ENCODE assay signal across 9 cellular contexts in the genomic region with DNA sequence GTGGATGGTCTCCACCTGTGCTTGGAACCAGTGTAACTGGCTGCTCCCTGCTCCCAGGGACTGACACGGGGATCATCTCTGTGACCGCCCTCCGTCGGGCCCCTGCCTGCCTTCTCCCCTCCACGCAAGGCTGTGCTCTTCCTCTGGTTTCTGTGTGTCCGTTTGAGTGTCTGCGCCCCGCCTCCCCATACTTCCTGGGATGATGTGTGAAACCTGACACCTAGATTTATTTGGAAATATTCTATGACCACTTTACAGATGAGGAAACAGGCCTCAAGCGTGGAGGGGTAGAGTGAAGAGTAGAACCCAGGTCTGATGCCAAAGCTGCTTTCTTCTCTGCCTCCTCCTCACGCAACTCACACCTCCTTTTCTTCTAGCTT. TPM values are rescaled to one million over a fixed set of nuclear protein-coding genes. Genes with fewer than 3 reads are reported as not detected.
DNase-seq lines count a peak whose midpoint lies in the region; ATAC-seq and TF ChIP-seq lines count a peak whose summit lies in the region.
"Had no signal": no experiment of that assay in that cellular context is flagged by ENCODE, and none has a peak within 500 bp of the region (broad histone marks: within the 10 kb centered on the region; RNA-seq: fewer than 3 reads in every experiment).

No MANE protein-coding gene starts in this region.

- peaks cover 16% of the 10 kb centered on the region for H3K36me3 Mint-ChIP-seq in activated T-helper 17 cell treated with anti-CD3 and anti-CD28 coated beads, Interleukin-2, amount 50 U/mL, for 72 hours (ENCODE audit: low read depth)

- H3K4me3 Mint-ChIP-seq in activated T-helper 17 cell treated with anti-CD3 and anti-CD28 coated beads, Interleukin-2, amount 50 U/mL, for 72 hours = no peak overlapping the region

- H3K4me1 Mint-ChIP-seq in activated T-helper 17 cell treated with anti-CD3 and anti-CD28 coated beads, Interleukin-2, amount 50 U/mL, for 72 hours = peaks cover 18% of the 10 kb centered on the region

- H3K4me1 ChIP-seq in heart right ventricle = peaks cover 17 to 56% (median 36%) of the 10 kb centered on the region in 9 donors

- no peak for ATAC-seq in activated T-helper 17 cell treated with anti-CD3 and anti-CD28 coated beads, Interleukin-2, amount 50 U/mL, for 72 hours (replicated peaks)
- ATAC-seq in heart right ventricle = no peak
- no peak for ATAC-seq in GM21737 (IDR thresholded peaks at IDR 0.05; ENCODE audit: unreplicated experiment)
- ATAC-seq in GM19035 (IDR thresholded peaks at IDR 0.05; ENCODE audit: unreplicated experiment) = no peak

- H3K27me3 ChIP-seq in heart right ventricle = no peaks in the 10 kb centered on the region

- 81 to 85% methylated on average over 10 of the region's 10 CpGs for WGBS in heart right ventricle, 2 donors

- H3K9me3 Mint-ChIP-seq in activated T-helper 17 cell treated with anti-CD3 and anti-CD28 coated beads, Interleukin-2, amount 50 U/mL, for 72 hours = no peaks in the 10 kb centered on the region

- intact Hi-C loops in heart right ventricle (cut with DNase I) = no loop called here

- no peaks in the 10 kb centered on the region for H3K27me3 Mint-ChIP-seq in activated T-helper 17 cell treated with anti-CD3 and anti-CD28 coated beads, Interleukin-2, amount 50 U/mL, for 72 hours

- H3K36me3 ChIP-seq in heart right ventricle = peaks cover 0 to 34% (median 20%) of the 10 kb centered on the region in 9 donors

- no peaks in the 10 kb centered on the region for H3K9me3 ChIP-seq in heart right ventricle
- H3K9me3 ChIP-seq: neutrophil had no signal

- no peak overlapping the region for H3K4me3 ChIP-seq in heart right ventricle
- H3K4me3 ChIP-seq in skin epidermis = no peak overlapping the region

- H3K27ac ChIP-seq in heart right ventricle (peak overlapping the region in 9 of 10 donors; percentile 52 to 87 (median 75)), skin epidermis (peak overlapping the region in 16 of 21 experiments; percentile 1 to 84 (median 56))
- H3K27ac ChIP-seq: neutrophil had no signal

- peak overlapping the region; percentile 66 for H3K27ac Mint-ChIP-seq in activated T-helper 17 cell treated with anti-CD3 and anti-CD28 coated beads, Interleukin-2, amount 50 U/mL, for 72 hours

- TF ChIP-seq CTCF in heart right ventricle (IDR thresholded peaks at IDR 0.05) = no peak

- DNase-seq in GM03348 (ENCODE audit: low spot score) (peak; percentile 56), heart right ventricle (no peak), ecto neural progenitor cell (ENCODE audit: low spot score) (no peak)
- no peak for DNase-seq in activated effector memory CD4-positive, alpha-beta T cell treated with Interleukin-2 at 50 U/mL for 16 hours

RNA-seq across cellular contexts. Expression of gene LDLRAP1, which starts 24.3 kb away (rescaled TPM):
- total RNA-seq in activated T-helper 17 cell treated with anti-CD3 and anti-CD28 coated beads, Interleukin-2, amount 50 U/mL, for 72 hours = 10 to 100 TPM in 1 of 2 donors, 1 to 10 TPM in 1; 6.7 to 10.3 TPM
- 10 to 100 TPM in 6 of 10 donors, 1 to 10 TPM in 4; 8.5 to 16.1 (median 11.6) TPM for total RNA-seq in heart right ventricle
- 10 to 100 TPM in 1 of 2 donors, 1 to 10 TPM in 1; 9.9 to 10.5 TPM for polyA plus RNA-seq in heart right ventricle

RNA-seq across cellular contexts. Expression of gene MAN1C1, which starts 48.9 kb away (rescaled TPM):
- 1 to 10 TPM; 6.2 to 7.7 TPM for total RNA-seq in activated T-helper 17 cell treated with anti-CD3 and anti-CD28 coated beads, Interleukin-2, amount 50 U/mL, for 72 hours
- total RNA-seq in heart right ventricle = 10 to 100 TPM in 9 of 10 donors, 1 to 10 TPM in 1; 9.7 to 23.4 (median 14.2) TPM
- 10 to 100 TPM; 10.1 to 11.3 TPM for polyA plus RNA-seq in heart right ventricle
